Comparison of ENCODE assay signal across 8 cellular contexts in genomic region chr4:57442834-57443291, GRCh38.
A peak's percentile ranks its signal among the peaks of the same experiment; 100 is the strongest.
DNase-seq lines count a peak whose midpoint lies in the region; ATAC-seq, FAIRE-seq and TF ChIP-seq lines count a peak whose summit lies in the region.

No MANE protein-coding gene starts in this region.

- peak; percentile 87 for FAIRE-seq in keratinocyte (lab: Jason Lieb, UNC)

- ATAC-seq in GM18907 (IDR thresholded peaks at IDR 0.05; ENCODE audit: unreplicated experiment) = peak; percentile 68
- no peak for ATAC-seq in HG02623 (IDR thresholded peaks at IDR 0.05; ENCODE audit: unreplicated experiment)

- H3K27me3 ChIP-seq in keratinocyte (ENCODE audit: control insufficient read depth, extremely low read depth, insufficient read depth, low read length) (peaks cover 2% of the 10 kb centered on the region), uterus (no peaks in the 10 kb centered on the region)

- H3K4me1 ChIP-seq in keratinocyte (ENCODE audit: control insufficient read depth, extremely low read depth, insufficient read depth, low read length) (no peaks in the 10 kb centered on the region), uterus (no peaks in the 10 kb centered on the region)

- TF ChIP-seq CTCF in brain (conservative IDR thresholded peaks at IDR 0.05) (peak; percentile 79 to 97), keratinocyte (optimal IDR thresholded peaks at IDR 0.05 in 1 of 3, IDR thresholded peaks at IDR 0.05 in 1 of 3, conservative IDR thresholded peaks at IDR 0.05 in 1 of 3; ENCODE audit: extremely low read depth in 1 of 3, insufficient read depth in 2 of 3, low read length in 3 of 3) (peak; percentile 88 to 91 (median 91)), uterus (IDR thresholded peaks at IDR 0.05) (peak in 3 of 4 experiments; percentile 20 to 39 (median 23))

- no peaks in the 10 kb centered on the region for H3K9me3 ChIP-seq in keratinocyte (ENCODE audit: control insufficient read depth, low read depth, low read length)
- no peaks in the 10 kb centered on the region for H3K9me3 ChIP-seq in uterus

- no peak overlapping the region for H3K4me2 ChIP-seq in keratinocyte (ENCODE audit: control insufficient read depth, extremely low read depth, insufficient read depth, low read depth, low read length)

- H3K79me2 ChIP-seq in keratinocyte (ENCODE audit: control insufficient read depth, insufficient read depth, low read length) = no peaks in the 10 kb centered on the region

- no peaks in the 10 kb centered on the region for H4K20me1 ChIP-seq in keratinocyte (ENCODE audit: control insufficient read depth, extremely low read depth, insufficient read depth, low read length)

- H3K9ac ChIP-seq in keratinocyte (ENCODE audit: control insufficient read depth, extremely low read depth, insufficient read depth, low read length) = no peak overlapping the region

- no peaks in the 10 kb centered on the region for H3K9me1 ChIP-seq in keratinocyte (ENCODE audit: control insufficient read depth, extremely low read depth, insufficient read depth, low read length)

- no peak overlapping the region for H3K27ac ChIP-seq in keratinocyte (ENCODE audit: control insufficient read depth, insufficient read depth, low read length)
- H3K27ac ChIP-seq in uterus = no peak overlapping the region

- no peaks in the 10 kb centered on the region for H3K36me3 ChIP-seq in keratinocyte (ENCODE audit: control insufficient read depth in 2 of 2, extremely low read depth in 1 of 2, insufficient read depth in 2 of 2, low read length in 2 of 2)
- no peaks in the 10 kb centered on the region for H3K36me3 ChIP-seq in uterus

- H3K27ac Mint-ChIP-seq in brain = peak overlapping the region in 3 of 5 experiments; percentile 3 to 68 (median 47)

- no peaks in the 10 kb centered on the region for H3K36me3 Mint-ChIP-seq in brain

- intact Hi-C loops in uterus (cut with DNase I; ENCODE audit: low total_unique reads) = no loop called here

- dilution Hi-C loops in keratinocyte (cut with MboI; ENCODE audit: extremely low pct_ligation_motif_present, low sequenced_read_pairs) = no loop called here

- H2AFZ ChIP-seq in keratinocyte (ENCODE audit: control insufficient read depth, low read length) = no peak overlapping the region

- peaks cover 29% of the 10 kb centered on the region for H3K4me1 Mint-ChIP-seq in brain

- peaks cover 2% of the 10 kb centered on the region for H3K27me3 Mint-ChIP-seq in brain

- TF ChIP-seq POLR2A in uterus (IDR thresholded peaks at IDR 0.05) = no peak

- no peak overlapping the region for H3K4me3 ChIP-seq in keratinocyte (ENCODE audit: control insufficient read depth in 2 of 3, extremely low read depth in 1 of 3, insufficient read depth in 2 of 3, low read depth in 1 of 3, low read length in 3 of 3)
- H3K4me3 ChIP-seq in uterus = no peak overlapping the region

- DNase-seq in COLO829 (ENCODE audit: low spot score) = peak; percentile 72
- DNase-seq in NCI-H2029 treated with DMSO at 0.1 percent for 48 hours (lab: John Stamatoyannopoulos, UW) = peak; percentile 84
- no peak for DNase-seq in keratinocyte (ENCODE audit: low read depth, low spot score)
- DNase-seq in uterus = no peak
- DNase-seq in effector CD8-positive, alpha-beta T cell (lab: John Stamatoyannopoulos, UW) = no peak

- peaks cover 0 to 3% (median 0%) of the 10 kb centered on the region in 5 experiments for H3K9me3 Mint-ChIP-seq in brain

- H3K4me3 Mint-ChIP-seq in brain = no peak overlapping the region

Comparison
In these comparisons a context has a peak if more than half of its experiments do, and no peak if none do; other contexts are left out.
1. DNase-seq: peak in COLO829 (single experiment) and NCI-H2029 treated with DMSO at 0.1 percent for 48 hours (single experiment); none in keratinocyte (single experiment), uterus (0 of 2) and effector CD8-positive, alpha-beta T cell (single experiment).
2. CTCF ChIP-seq: peak in every context shown above with its lines; median percentile 91 in keratinocyte; 88 in brain; 23 in uterus.